Comparison of ENCODE assay signal across 38 cellular contexts in genomic region chr11:134955281-134955680, GRCh38.
"Had no signal": no experiment of that assay in that cellular context is flagged by ENCODE, and none has a peak within 500 bp of the region (broad histone marks: within the 10 kb centered on the region; RNA-seq: fewer than 3 reads in every experiment).

No MANE protein-coding gene starts in this region.

- H3K9me3 Mint-ChIP-seq: activated CD4-positive, alpha-beta memory T cell treated with anti-CD3 and anti-CD28 coated beads, Interleukin-2, amount 10 ng/mL, durations not matched to agents 7 days and 5 days; activated CD4-positive, alpha-beta T cell treated with anti-CD3 and anti-CD28 coated beads, Interleukin-2, amount 10 ng/mL, durations not matched to agents 7 days and 5 days; activated naive CD4-positive, alpha-beta T cell treated with anti-CD3 and anti-CD28 coated beads for 36 hours; activated naive CD4-positive, alpha-beta T cell treated with anti-CD3 and anti-CD28 coated beads, Interleukin-2, amount 50 U/mL, for 72 hours; activated naive CD8-positive, alpha-beta T cell treated with anti-CD3 and anti-CD28 coated beads for 36 hours; activated T-cell treated with anti-CD3 and anti-CD28 coated beads, Interleukin-2, amount 50 U/mL, for 24 hours; central memory CD8-positive, alpha-beta T cell; T-helper 1 cell treated with Interleukin-12 subunit alpha and Interleukin-12 subunit beta and Interleukin-4 antibody, amounts not matched to agents 30 μg/mL and 1 μg/mL, for 36 hours; T-helper 2 cell treated with Interferon-gamma antibody and Interleukin-4, amounts not matched to agents 5 μg/mL and 100 μg/mL, for 36 hours had no signal

- H3K4me1 Mint-ChIP-seq: activated CD4-positive, alpha-beta memory T cell treated with anti-CD3 and anti-CD28 coated beads, Interleukin-2, amount 10 ng/mL, durations not matched to agents 7 days and 5 days; activated CD4-positive, alpha-beta T cell treated with anti-CD3 and anti-CD28 coated beads for 36 hours; activated CD4-positive, alpha-beta T cell treated with anti-CD3 and anti-CD28 coated beads, Interleukin-2, amount 10 ng/mL, durations not matched to agents 7 days and 5 days; activated CD8-positive, alpha-beta memory T cell treated with anti-CD3 and anti-CD28 coated beads, Interleukin-2, amount 10 ng/mL, durations not matched to agents 7 days and 5 days; activated naive CD8-positive, alpha-beta T cell treated with anti-CD3 and anti-CD28 coated beads for 36 hours; central memory CD8-positive, alpha-beta T cell had no signal

- H3K36me3 ChIP-seq: adrenal gland, brain microvascular endothelial cell, breast epithelium, cardiac muscle cell, WERI-Rb-1 had no signal

- H3K9me3 ChIP-seq: adrenal gland, body of pancreas, breast epithelium had no signal

- H3K27ac Mint-ChIP-seq: activated CD4-positive, alpha-beta memory T cell treated with anti-CD3 and anti-CD28 coated beads, Interleukin-2, amount 10 ng/mL, durations not matched to agents 7 days and 5 days; activated CD4-positive, alpha-beta T cell treated with anti-CD3 and anti-CD28 coated beads for 36 hours; activated CD4-positive, alpha-beta T cell treated with anti-CD3 and anti-CD28 coated beads, Interleukin-2, amount 10 ng/mL, durations not matched to agents 7 days and 5 days; activated CD8-positive, alpha-beta memory T cell treated with anti-CD3 and anti-CD28 coated beads, Interleukin-2, amount 10 ng/mL, durations not matched to agents 7 days and 5 days; activated CD8-positive, alpha-beta T cell treated with anti-CD3 and anti-CD28 coated beads, Interleukin-2, amount 10 ng/mL, durations not matched to agents 7 days and 5 days; activated naive CD4-positive, alpha-beta T cell treated with anti-CD3 and anti-CD28 coated beads for 36 hours; activated naive CD4-positive, alpha-beta T cell treated with anti-CD3 and anti-CD28 coated beads, Interleukin-2, amount 50 U/mL, for 72 hours; activated naive CD8-positive, alpha-beta T cell treated with anti-CD3 and anti-CD28 coated beads for 36 hours; activated T-cell treated with anti-CD3 and anti-CD28 coated beads, Interleukin-2, amount 50 U/mL, for 24 hours; T-helper 1 cell treated with Interleukin-12 subunit alpha and Interleukin-12 subunit beta and Interleukin-4 antibody, amounts not matched to agents 30 μg/mL and 1 μg/mL, for 36 hours; T-helper 2 cell treated with Interferon-gamma antibody and Interleukin-4, amounts not matched to agents 5 μg/mL and 100 μg/mL, for 36 hours; WTC11 had no signal

- H3K4me1 ChIP-seq: adrenal gland, body of pancreas, breast epithelium had no signal

- H3K36me3 Mint-ChIP-seq: activated CD8-positive, alpha-beta memory T cell treated with anti-CD3 and anti-CD28 coated beads, Interleukin-2, amount 10 ng/mL, durations not matched to agents 7 days and 5 days; activated naive CD4-positive, alpha-beta T cell treated with anti-CD3 and anti-CD28 coated beads, Interleukin-2, amount 50 U/mL, for 72 hours; activated naive CD8-positive, alpha-beta T cell treated with anti-CD3 and anti-CD28 coated beads for 36 hours; WTC11 had no signal

- DNase-seq: activated CD4-positive, alpha-beta memory T cell treated with anti-CD3 and anti-CD28 coated beads, Interleukin-2, amount 10 ng/mL, durations not matched to agents 7 days and 5 days; activated CD4-positive, alpha-beta T cell treated with anti-CD3 and anti-CD28 coated beads for 1 hour; activated CD4-positive, alpha-beta T cell treated with anti-CD3 and anti-CD28 coated beads for 36 hours; activated CD4-positive, alpha-beta T cell treated with anti-CD3 and anti-CD28 coated beads for 48 hours; activated CD4-positive, alpha-beta T cell treated with anti-CD3 and anti-CD28 coated beads, Interleukin-2, amount 10 ng/mL, durations not matched to agents 7 days and 5 days; activated CD4-positive, alpha-beta T cell treated with anti-CD3 and anti-CD28 coated beads, Interleukin-2, amount 50 U/mL, for 48 hours; activated CD4-positive, CD25-positive, alpha-beta regulatory T cell; activated CD8-positive, alpha-beta memory T cell treated with anti-CD3 and anti-CD28 coated beads for 24 hours; activated CD8-positive, alpha-beta memory T cell treated with anti-CD3 and anti-CD28 coated beads, Interleukin-2, amount 10 ng/mL, durations not matched to agents 7 days and 5 days; activated CD8-positive, alpha-beta memory T cell treated with anti-CD3 and anti-CD28 coated beads, Interleukin-2, amount 50 U/mL, for 48 hours; activated CD8-positive, alpha-beta T cell treated with anti-CD3 and anti-CD28 coated beads, Interleukin-2, amount 10 ng/mL, durations not matched to agents 7 days and 5 days; activated effector memory CD4-positive, alpha-beta T cell treated with anti-CD3 and anti-CD28 coated beads, Interleukin-2, amount 50 U/mL, for 16 hours; activated gamma-delta T cell treated with Interleukin-2 at 50 U/mL for 16 hours; activated naive CD4-positive, alpha-beta T cell; activated naive CD4-positive, alpha-beta T cell treated with anti-CD3 and anti-CD28 coated beads for 36 hours; activated naive CD4-positive, alpha-beta T cell treated with anti-CD3 and anti-CD28 coated beads, Interleukin-2, amount 50 U/mL, for 16 hours; activated naive CD8-positive, alpha-beta T cell treated with anti-CD3 and anti-CD28 coated beads for 36 hours; activated T-cell treated with anti-CD3 and anti-CD28 coated beads, Interleukin-2, amount 50 U/mL, for 24 hours; activated T-cell treated with anti-CD3 and anti-CD28 coated beads, Interleukin-2, amount 50 U/mL, for 48 hours; adrenal gland; amniotic stem cell; aorta; body of pancreas; brain microvascular endothelial cell; caudate nucleus; SW 1271; T-helper 1 cell; T-helper 2 cell; T-helper 9 cell; WERI-Rb-1 had no signal

- ATAC-seq: activated CD4-positive, alpha-beta T cell treated with anti-CD3 and anti-CD28 coated beads for 36 hours; activated CD4-positive, CD25-positive, alpha-beta regulatory T cell treated with anti-CD3 and anti-CD28 coated beads, Interleukin-2, amount 50 U/mL, for 24 hours; activated CD8-positive, alpha-beta memory T cell treated with anti-CD3 and anti-CD28 coated beads, Interleukin-2, amount 10 ng/mL, durations not matched to agents 7 days and 5 days; activated CD8-positive, alpha-beta T cell treated with anti-CD3 and anti-CD28 coated beads, Interleukin-2, amount 10 ng/mL, durations not matched to agents 7 days and 5 days; activated naive CD4-positive, alpha-beta T cell treated with anti-CD3 and anti-CD28 coated beads, Interleukin-2, amount 50 U/mL, for 72 hours; body of pancreas; WTC11 had no signal

- H3K4me3 ChIP-seq: adrenal gland, body of pancreas, breast epithelium, cardiac muscle cell had no signal

- H3K27ac ChIP-seq: adrenal gland, body of pancreas, brain microvascular endothelial cell, breast epithelium, cardiac muscle cell, WERI-Rb-1 had no signal

- H3K4me3 Mint-ChIP-seq: activated CD4-positive, alpha-beta memory T cell treated with anti-CD3 and anti-CD28 coated beads, Interleukin-2, amount 10 ng/mL, durations not matched to agents 7 days and 5 days; activated CD4-positive, alpha-beta T cell treated with anti-CD3 and anti-CD28 coated beads for 36 hours; activated CD4-positive, alpha-beta T cell treated with anti-CD3 and anti-CD28 coated beads, Interleukin-2, amount 10 ng/mL, durations not matched to agents 7 days and 5 days; activated CD8-positive, alpha-beta memory T cell treated with anti-CD3 and anti-CD28 coated beads, Interleukin-2, amount 10 ng/mL, durations not matched to agents 7 days and 5 days; activated CD8-positive, alpha-beta T cell treated with anti-CD3 and anti-CD28 coated beads, Interleukin-2, amount 10 ng/mL, durations not matched to agents 7 days and 5 days; activated naive CD4-positive, alpha-beta T cell treated with anti-CD3 and anti-CD28 coated beads for 36 hours; activated naive CD8-positive, alpha-beta T cell treated with anti-CD3 and anti-CD28 coated beads for 36 hours; activated T-cell treated with anti-CD3 and anti-CD28 coated beads, Interleukin-2, amount 50 U/mL, for 24 hours; central memory CD8-positive, alpha-beta T cell; T-helper 1 cell treated with Interleukin-12 subunit alpha and Interleukin-12 subunit beta and Interleukin-4 antibody, amounts not matched to agents 30 μg/mL and 1 μg/mL, for 36 hours; T-helper 2 cell treated with Interferon-gamma antibody and Interleukin-4, amounts not matched to agents 5 μg/mL and 100 μg/mL, for 36 hours; WTC11 had no signal

- H3K27me3 ChIP-seq: adrenal gland, body of pancreas, brain microvascular endothelial cell, breast epithelium, cardiac muscle cell had no signal

- H3K27me3 Mint-ChIP-seq: activated CD4-positive, alpha-beta memory T cell treated with anti-CD3 and anti-CD28 coated beads, Interleukin-2, amount 10 ng/mL, durations not matched to agents 7 days and 5 days; activated CD8-positive, alpha-beta memory T cell treated with anti-CD3 and anti-CD28 coated beads, Interleukin-2, amount 10 ng/mL, durations not matched to agents 7 days and 5 days had no signal
